ENCODE assay signal across 1 cellular context in the genomic region with DNA sequence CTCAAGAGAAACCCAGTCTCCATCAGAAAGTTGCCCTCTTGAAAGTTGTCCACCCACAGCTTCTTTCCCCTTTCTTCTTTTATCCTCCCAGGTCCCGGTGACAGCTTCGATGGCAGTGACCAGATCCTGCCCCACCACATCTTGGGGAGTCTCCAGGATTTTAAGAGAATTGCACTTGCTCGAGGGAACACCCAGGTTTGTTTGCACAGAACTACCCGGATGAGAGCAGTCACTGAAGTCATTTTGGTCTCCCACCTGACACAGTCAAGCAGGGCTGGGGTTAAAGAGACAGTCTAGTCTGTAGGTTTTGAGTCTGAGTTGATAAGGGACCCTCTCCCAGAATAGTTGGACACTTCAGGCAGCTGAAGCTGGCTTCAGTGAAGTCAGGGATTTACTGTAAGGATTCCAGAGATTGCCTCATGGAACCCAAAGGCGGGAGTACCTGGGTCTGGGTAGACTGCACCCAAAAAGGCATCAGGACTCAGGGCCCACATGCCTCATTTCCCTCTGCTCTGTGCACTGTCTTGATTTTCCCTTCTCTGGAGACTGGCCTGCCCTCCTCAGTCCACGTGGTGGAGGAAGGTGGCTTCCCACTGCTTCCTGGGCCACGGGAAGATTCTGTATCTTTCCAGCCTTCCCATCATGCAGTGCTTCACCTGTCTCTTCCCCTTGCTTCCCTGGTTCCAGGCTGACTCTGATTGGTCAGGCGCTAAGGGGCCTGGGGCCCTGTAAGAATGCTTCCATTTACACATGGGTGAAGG.
TF ChIP-seq lines count a peak whose summit lies in the region.

No MANE protein-coding gene starts in this region.

TF ChIP-seq in HepG2, 621 proteins besides CTCF, POLR2A, EP300 and RAD21 (continued from another document and continues in another):
- TF ChIP-seq, protein P1, sequence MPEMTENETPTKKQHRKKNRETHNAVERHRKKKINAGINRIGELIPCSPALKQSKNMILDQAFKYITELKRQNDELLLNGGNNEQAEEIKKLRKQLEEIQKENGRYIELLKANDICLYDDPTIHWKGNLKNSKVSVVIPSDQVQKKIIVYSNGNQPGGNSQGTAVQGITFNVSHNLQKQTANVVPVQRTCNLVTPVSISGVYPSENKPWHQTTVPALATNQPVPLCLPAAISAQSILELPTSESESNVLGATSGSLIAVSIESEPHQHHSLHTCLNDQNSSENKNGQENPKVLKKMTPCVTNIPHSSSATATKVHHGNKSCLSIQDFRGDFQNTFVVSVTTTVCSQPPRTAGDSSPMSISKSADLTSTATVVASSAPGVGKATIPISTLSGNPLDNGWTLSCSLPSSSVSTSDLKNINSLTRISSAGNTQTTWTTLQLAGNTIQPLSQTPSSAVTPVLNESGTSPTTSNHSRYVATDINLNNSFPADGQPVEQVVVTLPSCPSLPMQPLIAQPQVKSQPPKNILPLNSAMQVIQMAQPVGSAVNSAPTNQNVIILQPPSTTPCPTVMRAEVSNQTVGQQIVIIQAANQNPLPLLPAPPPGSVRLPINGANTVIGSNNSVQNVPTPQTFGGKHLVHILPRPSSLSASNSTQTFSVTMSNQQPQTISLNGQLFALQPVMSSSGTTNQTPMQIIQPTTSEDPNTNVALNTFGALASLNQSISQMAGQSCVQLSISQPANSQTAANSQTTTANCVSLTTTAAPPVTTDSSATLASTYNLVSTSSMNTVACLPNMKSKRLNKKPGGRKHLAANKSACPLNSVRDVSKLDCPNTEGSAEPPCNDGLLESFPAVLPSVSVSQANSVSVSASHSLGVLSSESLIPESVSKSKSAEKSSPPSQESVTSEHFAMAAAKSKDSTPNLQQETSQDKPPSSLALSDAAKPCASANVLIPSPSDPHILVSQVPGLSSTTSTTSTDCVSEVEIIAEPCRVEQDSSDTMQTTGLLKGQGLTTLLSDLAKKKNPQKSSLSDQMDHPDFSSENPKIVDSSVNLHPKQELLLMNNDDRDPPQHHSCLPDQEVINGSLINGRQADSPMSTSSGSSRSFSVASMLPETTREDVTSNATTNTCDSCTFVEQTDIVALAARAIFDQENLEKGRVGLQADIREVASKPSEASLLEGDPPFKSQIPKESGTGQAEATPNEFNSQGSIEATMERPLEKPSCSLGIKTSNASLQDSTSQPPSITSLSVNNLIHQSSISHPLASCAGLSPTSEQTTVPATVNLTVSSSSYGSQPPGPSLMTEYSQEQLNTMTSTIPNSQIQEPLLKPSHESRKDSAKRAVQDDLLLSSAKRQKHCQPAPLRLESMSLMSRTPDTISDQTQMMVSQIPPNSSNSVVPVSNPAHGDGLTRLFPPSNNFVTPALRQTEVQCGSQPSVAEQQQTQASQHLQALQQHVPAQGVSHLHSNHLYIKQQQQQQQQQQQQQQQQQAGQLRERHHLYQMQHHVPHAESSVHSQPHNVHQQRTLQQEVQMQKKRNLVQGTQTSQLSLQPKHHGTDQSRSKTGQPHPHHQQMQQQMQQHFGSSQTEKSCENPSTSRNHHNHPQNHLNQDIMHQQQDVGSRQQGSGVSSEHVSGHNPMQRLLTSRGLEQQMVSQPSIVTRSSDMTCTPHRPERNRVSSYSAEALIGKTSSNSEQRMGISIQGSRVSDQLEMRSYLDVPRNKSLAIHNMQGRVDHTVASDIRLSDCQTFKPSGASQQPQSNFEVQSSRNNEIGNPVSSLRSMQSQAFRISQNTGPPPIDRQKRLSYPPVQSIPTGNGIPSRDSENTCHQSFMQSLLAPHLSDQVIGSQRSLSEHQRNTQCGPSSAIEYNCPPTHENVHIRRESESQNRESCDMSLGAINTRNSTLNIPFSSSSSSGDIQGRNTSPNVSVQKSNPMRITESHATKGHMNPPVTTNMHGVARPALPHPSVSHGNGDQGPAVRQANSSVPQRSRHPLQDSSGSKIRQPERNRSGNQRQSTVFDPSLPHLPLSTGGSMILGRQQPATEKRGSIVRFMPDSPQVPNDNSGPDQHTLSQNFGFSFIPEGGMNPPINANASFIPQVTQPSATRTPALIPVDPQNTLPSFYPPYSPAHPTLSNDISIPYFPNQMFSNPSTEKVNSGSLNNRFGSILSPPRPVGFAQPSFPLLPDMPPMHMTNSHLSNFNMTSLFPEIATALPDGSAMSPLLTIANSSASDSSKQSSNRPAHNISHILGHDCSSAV (CRISPR knock-in tag; IDR thresholded peaks at IDR 0.05; ENCODE audit: borderline replicate concordance): no peak
- TF ChIP-seq ZC3H4 (CRISPR knock-in tag; IDR thresholded peaks at IDR 0.05; ENCODE audit: borderline replicate concordance): no peak
- TF ChIP-seq, protein P2, sequence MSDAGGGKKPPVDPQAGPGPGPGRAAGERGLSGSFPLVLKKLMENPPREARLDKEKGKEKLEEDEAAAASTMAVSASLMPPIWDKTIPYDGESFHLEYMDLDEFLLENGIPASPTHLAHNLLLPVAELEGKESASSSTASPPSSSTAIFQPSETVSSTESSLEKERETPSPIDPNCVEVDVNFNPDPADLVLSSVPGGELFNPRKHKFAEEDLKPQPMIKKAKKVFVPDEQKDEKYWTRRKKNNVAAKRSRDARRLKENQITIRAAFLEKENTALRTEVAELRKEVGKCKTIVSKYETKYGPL (CRISPR knock-in tag; IDR thresholded peaks at IDR 0.05): no peak
- TF ChIP-seq NCOA5 (CRISPR knock-in tag; IDR thresholded peaks at IDR 0.05): no peak
- TF ChIP-seq ZNF775 (CRISPR knock-in tag; IDR thresholded peaks at IDR 0.05; ENCODE audit: borderline replicate concordance): 0 out of 2 replicates have a peak, but pooled peaks have one; percentile 40
- TF ChIP-seq, protein P3, sequence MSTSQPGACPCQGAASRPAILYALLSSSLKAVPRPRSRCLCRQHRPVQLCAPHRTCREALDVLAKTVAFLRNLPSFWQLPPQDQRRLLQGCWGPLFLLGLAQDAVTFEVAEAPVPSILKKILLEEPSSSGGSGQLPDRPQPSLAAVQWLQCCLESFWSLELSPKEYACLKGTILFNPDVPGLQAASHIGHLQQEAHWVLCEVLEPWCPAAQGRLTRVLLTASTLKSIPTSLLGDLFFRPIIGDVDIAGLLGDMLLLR (CRISPR knock-in tag; IDR thresholded peaks at IDR 0.05): 0 out of 2 replicates have a peak, but pooled peaks have one; percentile 40
- TF ChIP-seq ZBTB7B (CRISPR knock-in tag; IDR thresholded peaks at IDR 0.05): no peak
- TF ChIP-seq SMAD1 (CRISPR knock-in tag; IDR thresholded peaks at IDR 0.05; ENCODE audit: borderline replicate concordance, low read depth): peak; percentile 71; the same call in 1 of the 2 replicates
- no peak for TF ChIP-seq ZNF383 (CRISPR knock-in tag; IDR thresholded peaks at IDR 0.05; ENCODE audit: borderline replicate concordance)
- TF ChIP-seq TAF1 (CRISPR knock-in tag; IDR thresholded peaks at IDR 0.05): peak; percentile 47; the same call in 1 of the 2 replicates
- TF ChIP-seq, protein P4, sequence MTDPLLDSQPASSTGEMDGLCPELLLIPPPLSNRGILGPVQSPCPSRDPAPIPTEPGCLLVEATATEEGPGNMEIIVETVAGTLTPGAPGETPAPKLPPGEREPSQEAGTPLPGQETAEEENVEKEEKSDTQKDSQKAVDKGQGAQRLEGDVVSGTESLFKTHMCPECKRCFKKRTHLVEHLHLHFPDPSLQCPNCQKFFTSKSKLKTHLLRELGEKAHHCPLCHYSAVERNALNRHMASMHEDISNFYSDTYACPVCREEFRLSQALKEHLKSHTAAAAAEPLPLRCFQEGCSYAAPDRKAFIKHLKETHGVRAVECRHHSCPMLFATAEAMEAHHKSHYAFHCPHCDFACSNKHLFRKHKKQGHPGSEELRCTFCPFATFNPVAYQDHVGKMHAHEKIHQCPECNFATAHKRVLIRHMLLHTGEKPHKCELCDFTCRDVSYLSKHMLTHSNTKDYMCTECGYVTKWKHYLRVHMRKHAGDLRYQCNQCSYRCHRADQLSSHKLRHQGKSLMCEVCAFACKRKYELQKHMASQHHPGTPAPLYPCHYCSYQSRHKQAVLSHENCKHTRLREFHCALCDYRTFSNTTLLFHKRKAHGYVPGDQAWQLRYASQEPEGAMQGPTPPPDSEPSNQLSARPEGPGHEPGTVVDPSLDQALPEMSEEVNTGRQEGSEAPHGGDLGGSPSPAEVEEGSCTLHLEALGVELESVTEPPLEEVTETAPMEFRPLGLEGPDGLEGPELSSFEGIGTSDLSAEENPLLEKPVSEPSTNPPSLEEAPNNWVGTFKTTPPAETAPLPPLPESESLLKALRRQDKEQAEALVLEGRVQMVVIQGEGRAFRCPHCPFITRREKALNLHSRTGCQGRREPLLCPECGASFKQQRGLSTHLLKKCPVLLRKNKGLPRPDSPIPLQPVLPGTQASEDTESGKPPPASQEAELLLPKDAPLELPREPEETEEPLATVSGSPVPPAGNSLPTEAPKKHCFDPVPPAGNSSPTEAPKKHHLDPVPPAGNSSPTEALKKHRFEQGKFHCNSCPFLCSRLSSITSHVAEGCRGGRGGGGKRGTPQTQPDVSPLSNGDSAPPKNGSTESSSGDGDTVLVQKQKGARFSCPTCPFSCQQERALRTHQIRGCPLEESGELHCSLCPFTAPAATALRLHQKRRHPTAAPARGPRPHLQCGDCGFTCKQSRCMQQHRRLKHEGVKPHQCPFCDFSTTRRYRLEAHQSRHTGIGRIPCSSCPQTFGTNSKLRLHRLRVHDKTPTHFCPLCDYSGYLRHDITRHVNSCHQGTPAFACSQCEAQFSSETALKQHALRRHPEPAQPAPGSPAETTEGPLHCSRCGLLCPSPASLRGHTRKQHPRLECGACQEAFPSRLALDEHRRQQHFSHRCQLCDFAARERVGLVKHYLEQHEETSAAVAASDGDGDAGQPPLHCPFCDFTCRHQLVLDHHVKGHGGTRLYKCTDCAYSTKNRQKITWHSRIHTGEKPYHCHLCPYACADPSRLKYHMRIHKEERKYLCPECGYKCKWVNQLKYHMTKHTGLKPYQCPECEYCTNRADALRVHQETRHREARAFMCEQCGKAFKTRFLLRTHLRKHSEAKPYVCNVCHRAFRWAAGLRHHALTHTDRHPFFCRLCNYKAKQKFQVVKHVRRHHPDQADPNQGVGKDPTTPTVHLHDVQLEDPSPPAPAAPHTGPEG (CRISPR knock-in tag; IDR thresholded peaks at IDR 0.05): no peak
- TF ChIP-seq TGIF2 (CRISPR knock-in tag; IDR thresholded peaks at IDR 0.05): peak; percentile 63; the same call in 1 of the 2 replicates
- no peak for TF ChIP-seq ZMAT3 (CRISPR knock-in tag; conservative IDR thresholded peaks at IDR 0.05)
- TF ChIP-seq SP4 (CRISPR knock-in tag; IDR thresholded peaks at IDR 0.05): no peak
- 0 out of 2 replicates have a peak, but pooled peaks have one; percentile 54 for TF ChIP-seq HES4 (CRISPR knock-in tag; IDR thresholded peaks at IDR 0.05; ENCODE audit: borderline replicate concordance)
- peak; percentile 67 for TF ChIP-seq NFYB (CRISPR knock-in tag; IDR thresholded peaks at IDR 0.05)
- TF ChIP-seq, protein P5, sequence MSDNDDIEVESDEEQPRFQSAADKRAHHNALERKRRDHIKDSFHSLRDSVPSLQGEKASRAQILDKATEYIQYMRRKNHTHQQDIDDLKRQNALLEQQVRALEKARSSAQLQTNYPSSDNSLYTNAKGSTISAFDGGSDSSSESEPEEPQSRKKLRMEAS (IDR thresholded peaks at IDR 0.05): peak; percentile 75
- TF ChIP-seq HHEX (CRISPR knock-in tag; IDR thresholded peaks at IDR 0.05): no peak
- no peak for TF ChIP-seq ZNF547 (CRISPR knock-in tag; IDR thresholded peaks at IDR 0.05)
- TF ChIP-seq ZNF616 (CRISPR knock-in tag; IDR thresholded peaks at IDR 0.05; ENCODE audit: low read depth): 0 out of 2 replicates have a peak, but pooled peaks have one; percentile 74
- 0 out of 2 replicates have a peak, but pooled peaks have one; percentile 24 for TF ChIP-seq RFXANK (CRISPR knock-in tag; IDR thresholded peaks at IDR 0.05)
- TF ChIP-seq, protein P6, sequence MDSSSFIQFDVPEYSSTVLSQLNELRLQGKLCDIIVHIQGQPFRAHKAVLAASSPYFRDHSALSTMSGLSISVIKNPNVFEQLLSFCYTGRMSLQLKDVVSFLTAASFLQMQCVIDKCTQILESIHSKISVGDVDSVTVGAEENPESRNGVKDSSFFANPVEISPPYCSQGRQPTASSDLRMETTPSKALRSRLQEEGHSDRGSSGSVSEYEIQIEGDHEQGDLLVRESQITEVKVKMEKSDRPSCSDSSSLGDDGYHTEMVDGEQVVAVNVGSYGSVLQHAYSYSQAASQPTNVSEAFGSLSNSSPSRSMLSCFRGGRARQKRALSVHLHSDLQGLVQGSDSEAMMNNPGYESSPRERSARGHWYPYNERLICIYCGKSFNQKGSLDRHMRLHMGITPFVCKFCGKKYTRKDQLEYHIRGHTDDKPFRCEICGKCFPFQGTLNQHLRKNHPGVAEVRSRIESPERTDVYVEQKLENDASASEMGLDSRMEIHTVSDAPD (CRISPR knock-in tag; IDR thresholded peaks at IDR 0.05): no peak
- TF ChIP-seq, protein P7, sequence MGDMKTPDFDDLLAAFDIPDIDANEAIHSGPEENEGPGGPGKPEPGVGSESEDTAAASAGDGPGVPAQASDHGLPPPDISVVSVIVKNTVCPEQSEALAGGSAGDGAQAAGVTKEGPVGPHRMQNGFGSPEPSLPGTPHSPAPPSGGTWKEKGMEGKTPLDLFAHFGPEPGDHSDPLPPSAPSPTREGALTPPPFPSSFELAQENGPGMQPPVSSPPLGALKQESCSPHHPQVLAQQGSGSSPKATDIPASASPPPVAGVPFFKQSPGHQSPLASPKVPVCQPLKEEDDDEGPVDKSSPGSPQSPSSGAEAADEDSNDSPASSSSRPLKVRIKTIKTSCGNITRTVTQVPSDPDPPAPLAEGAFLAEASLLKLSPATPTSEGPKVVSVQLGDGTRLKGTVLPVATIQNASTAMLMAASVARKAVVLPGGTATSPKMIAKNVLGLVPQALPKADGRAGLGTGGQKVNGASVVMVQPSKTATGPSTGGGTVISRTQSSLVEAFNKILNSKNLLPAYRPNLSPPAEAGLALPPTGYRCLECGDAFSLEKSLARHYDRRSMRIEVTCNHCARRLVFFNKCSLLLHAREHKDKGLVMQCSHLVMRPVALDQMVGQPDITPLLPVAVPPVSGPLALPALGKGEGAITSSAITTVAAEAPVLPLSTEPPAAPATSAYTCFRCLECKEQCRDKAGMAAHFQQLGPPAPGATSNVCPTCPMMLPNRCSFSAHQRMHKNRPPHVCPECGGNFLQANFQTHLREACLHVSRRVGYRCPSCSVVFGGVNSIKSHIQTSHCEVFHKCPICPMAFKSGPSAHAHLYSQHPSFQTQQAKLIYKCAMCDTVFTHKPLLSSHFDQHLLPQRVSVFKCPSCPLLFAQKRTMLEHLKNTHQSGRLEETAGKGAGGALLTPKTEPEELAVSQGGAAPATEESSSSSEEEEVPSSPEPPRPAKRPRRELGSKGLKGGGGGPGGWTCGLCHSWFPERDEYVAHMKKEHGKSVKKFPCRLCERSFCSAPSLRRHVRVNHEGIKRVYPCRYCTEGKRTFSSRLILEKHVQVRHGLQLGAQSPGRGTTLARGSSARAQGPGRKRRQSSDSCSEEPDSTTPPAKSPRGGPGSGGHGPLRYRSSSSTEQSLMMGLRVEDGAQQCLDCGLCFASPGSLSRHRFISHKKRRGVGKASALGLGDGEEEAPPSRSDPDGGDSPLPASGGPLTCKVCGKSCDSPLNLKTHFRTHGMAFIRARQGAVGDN (CRISPR knock-in tag; IDR thresholded peaks at IDR 0.05): peak; percentile 55; the same call in 1 of the 2 replicates
- TF ChIP-seq, protein P8, sequence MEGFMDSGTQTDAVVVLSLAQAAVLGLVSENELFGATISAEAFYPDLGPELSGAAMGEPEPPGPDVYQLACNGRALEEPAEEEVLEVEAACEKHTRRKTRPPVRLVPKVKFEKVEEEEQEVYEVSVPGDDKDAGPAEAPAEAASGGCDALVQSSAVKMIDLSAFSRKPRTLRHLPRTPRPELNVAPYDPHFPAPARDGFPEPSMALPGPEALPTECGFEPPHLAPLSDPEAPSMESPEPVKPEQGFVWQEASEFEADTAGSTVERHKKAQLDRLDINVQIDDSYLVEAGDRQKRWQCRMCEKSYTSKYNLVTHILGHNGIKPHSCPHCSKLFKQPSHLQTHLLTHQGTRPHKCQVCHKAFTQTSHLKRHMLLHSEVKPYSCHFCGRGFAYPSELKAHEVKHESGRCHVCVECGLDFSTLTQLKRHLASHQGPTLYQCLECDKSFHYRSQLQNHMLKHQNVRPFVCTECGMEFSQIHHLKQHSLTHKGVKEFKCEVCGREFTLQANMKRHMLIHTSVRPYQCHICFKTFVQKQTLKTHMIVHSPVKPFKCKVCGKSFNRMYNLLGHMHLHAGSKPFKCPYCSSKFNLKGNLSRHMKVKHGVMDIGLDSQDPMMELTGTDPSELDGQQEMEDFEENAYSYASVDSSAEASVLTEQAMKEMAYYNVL (CRISPR knock-in tag; IDR thresholded peaks at IDR 0.05; ENCODE audit: borderline replicate concordance): peak; percentile 68; the same call in 1 of the 2 replicates
- TF ChIP-seq ZNF543 (CRISPR knock-in tag; IDR thresholded peaks at IDR 0.05): peak; percentile 68; the same call in 1 of the 2 replicates
